1 cellular context compared by ENCODE assay signal in genomic region chr7:44824894-44825526, GRCh38.
TF ChIP-seq lines count a peak whose summit lies in the region.

No MANE protein-coding gene starts in this region.

TF ChIP-seq in SK-N-SH, 30 proteins besides CTCF, POLR2A, EP300 and RAD21 (continued from another document):
- TF ChIP-seq REST (IDR thresholded peaks at IDR 0.05; ENCODE audit: low read depth, low read length) (no peak), TAF1 (IDR thresholded peaks at IDR 0.05; ENCODE audit: borderline replicate concordance, low read depth, low read length) (no peak), FOSL2 (IDR thresholded peaks at IDR 0.05; ENCODE audit: borderline replicate concordance, low read depth) (no peak)
- TF ChIP-seq, protein P1, sequence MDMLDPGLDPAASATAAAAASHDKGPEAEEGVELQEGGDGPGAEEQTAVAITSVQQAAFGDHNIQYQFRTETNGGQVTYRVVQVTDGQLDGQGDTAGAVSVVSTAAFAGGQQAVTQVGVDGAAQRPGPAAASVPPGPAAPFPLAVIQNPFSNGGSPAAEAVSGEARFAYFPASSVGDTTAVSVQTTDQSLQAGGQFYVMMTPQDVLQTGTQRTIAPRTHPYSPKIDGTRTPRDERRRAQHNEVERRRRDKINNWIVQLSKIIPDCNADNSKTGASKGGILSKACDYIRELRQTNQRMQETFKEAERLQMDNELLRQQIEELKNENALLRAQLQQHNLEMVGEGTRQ (IDR thresholded peaks at IDR 0.05; ENCODE audit: borderline replicate concordance, low read depth, low read length), result no peak
